Comparison of ENCODE assay signal across 23 cellular contexts in genomic region chr5:129074903-129075302, GRCh38.
DNase-seq lines count a peak whose midpoint lies in the region.
"Had no signal": no experiment of that assay in that cellular context is flagged by ENCODE, and none has a peak within 500 bp of the region (broad histone marks: within the 10 kb centered on the region; RNA-seq: fewer than 3 reads in every experiment).

No MANE protein-coding gene starts in this region.

- peak; percentile 46 for DNase-seq in HS-5 (ENCODE audit: low read depth)
- DNase-seq in NCI-H82 treated with DMSO at 0.1 percent for 48 hours (lab: John Stamatoyannopoulos, UW; ENCODE audit: unreplicated experiment): peak; percentile 20
- DNase-seq in cerebellar cortex (ENCODE audit: low spot score): peak; percentile 5
- DNase-seq in NCI-H345 (lab: John Stamatoyannopoulos, UW): no peak
- DNase-seq in SKM-1 (lab: John Stamatoyannopoulos, UW; ENCODE audit: unreplicated experiment): no peak
- no peak for DNase-seq in SW 1271 (lab: John Stamatoyannopoulos, UW)
- DNase-seq in NCI-H1436 (lab: John Stamatoyannopoulos, UW): no peak
- DNase-seq: activated CD4-positive, alpha-beta T cell treated with anti-CD3 and anti-CD28 coated beads, Interleukin-2, amount 50 U/mL, for 48 hours; activated CD8-positive, alpha-beta memory T cell treated with anti-CD3 and anti-CD28 coated beads, Interleukin-2, amount 50 U/mL, for 4 hours; activated naive CD4-positive, alpha-beta T cell treated with anti-CD3 and anti-CD28 coated beads for 36 hours; adrenal gland; cerebellar nuclear complex; COR-L47; DMS79 treated with DMSO at 0.1 percent for 48 hours; glutamatergic neuron; islet precursor cell; left ventricle myocardium inferior; mesendoderm; NCI-H1417 treated with DMSO at 0.1 percent for 48 hours; NCI-H226; NCI-H774; T-helper 17 cell; transverse colon had no signal

Comparison
In these comparisons a context has a peak if more than half of its experiments do, and no peak if none do; other contexts are left out.
1. DNase-seq: peak in HS-5 (single experiment), NCI-H82 treated with DMSO at 0.1 percent for 48 hours (single experiment) and cerebellar cortex (single experiment); none in NCI-H345 (single experiment), SKM-1 (single experiment), SW 1271 (0 of 2) and NCI-H1436 (single experiment).